ENCODE assay signal across 8 cellular contexts in genomic region chr7:100603697-100604077, GRCh38. TPM values are rescaled to one million over a fixed set of nuclear protein-coding genes. Genes with fewer than 3 reads are reported as not detected.
DNase-seq lines count a peak whose midpoint lies in the region; ATAC-seq and TF ChIP-seq lines count a peak whose summit lies in the region.

No MANE protein-coding gene starts in this region.

- H3K9me3 ChIP-seq in SK-N-SH (no peaks in the 10 kb centered on the region), gastrocnemius medialis (no peaks in the 10 kb centered on the region)

- H3K4me1 ChIP-seq in SK-N-SH (ENCODE audit: control insufficient read depth in 1 of 2, insufficient read depth in 2 of 2, low read depth in 1 of 2, low read length in 1 of 2) (peaks cover 10 to 25% of the 10 kb centered on the region in 2 experiments; a peak in 3 of 4 replicates), gastrocnemius medialis (peaks cover 4 to 13% of the 10 kb centered on the region in 2 donors)

- H3K27ac ChIP-seq in SK-N-SH (ENCODE audit: low read depth in 2 of 2, low read length in 1 of 2) (peak overlapping the region; percentile 69 to 97), gastrocnemius medialis (peak overlapping the region; percentile 74 to 85 (median 77))

- POLR2A ChIA-PET in SK-N-SH (lab: Yijun Ruan, JAX): interaction anchor here (0.6 to 3.7 kb wide), 11 partner anchors 9 to 224 kb away, joined by 3 to 63 read pairs (median 5); partner anchors contain the start of genes FBXO24, GNB2, LRCH4 and MEPCE

- ATAC-seq in gastrocnemius medialis: peak; percentile 5 to 12

- no peaks in the 10 kb centered on the region for H3K9me3 Mint-ChIP-seq in activated CD4-positive, alpha-beta T cell treated with anti-CD3 and anti-CD28 coated beads, Interleukin-2, amount 10 ng/mL, durations not matched to agents 24 days and 14 days

- H3K4me2 ChIP-seq in SK-N-SH: peak overlapping the region; percentile 97

- H3K4me3 ChIP-seq in SK-N-SH (ENCODE audit: low read depth in 2 of 2, low read length in 1 of 2) (peak overlapping the region; percentile 67 to 76), foreskin fibroblast (ENCODE audit: low read depth in 1 of 2, low read length in 2 of 2) (peak overlapping the region; percentile 94 to 99), gastrocnemius medialis (peak overlapping the region; percentile 75 to 99 (median 89))

- intact Hi-C loops in activated CD4-positive, alpha-beta T cell treated with anti-CD3 and anti-CD28 coated beads, Interleukin-2, amount 10 ng/mL, durations not matched to agents 24 days and 14 days (cut with micrococcal nuclease): no loop called here
- intact Hi-C loops in gastrocnemius medialis (cut with DNase I; ENCODE audit: low total_unique reads): loop anchor here (2.0 to 10.0 kb wide), 2 partner anchors 17 to 1471 kb away; partner anchors contain the start of genes FBXO24 and LRCH4

- peaks cover 27 to 32% of the 10 kb centered on the region in 2 experiments for H3K36me3 ChIP-seq in SK-N-SH (replicated peaks in 1 of 2; ENCODE audit: control insufficient read depth in 1 of 2, insufficient read depth in 2 of 2, low read length in 1 of 2)
- H3K36me3 ChIP-seq in gastrocnemius medialis: no peaks in the 10 kb centered on the region

- H3K27ac Mint-ChIP-seq in activated CD4-positive, alpha-beta T cell treated with anti-CD3 and anti-CD28 coated beads, Interleukin-2, amount 10 ng/mL, durations not matched to agents 24 days and 14 days: peak overlapping the region; percentile 85

- peak overlapping the region; percentile 69 for H2AFZ ChIP-seq in SK-N-SH (ENCODE audit: low read depth)

- CTCF ChIA-PET in SK-N-SH (lab: Yijun Ruan, JAX): interaction anchor here (0.7 to 5.4 kb wide), 16 partner anchors 9 to 248 kb away, joined by 3 to 62 read pairs (median 5); partner anchors contain the start of genes FBXO24, LRCH4, MOSPD3 and POP7

- H3K36me3 Mint-ChIP-seq in activated CD4-positive, alpha-beta T cell treated with anti-CD3 and anti-CD28 coated beads, Interleukin-2, amount 10 ng/mL, durations not matched to agents 24 days and 14 days (ENCODE audit: low read depth): no peaks in the 10 kb centered on the region

- H3K27me3 ChIP-seq in SK-N-SH (ENCODE audit: insufficient read depth) (no peaks in the 10 kb centered on the region), gastrocnemius medialis (peaks cover 0 to 15% (median 8%) of the 10 kb centered on the region in 3 donors)

- TF ChIP-seq EP300 in SK-N-SH (IDR thresholded peaks at IDR 0.05; ENCODE audit: borderline replicate concordance in 1 of 2, low read depth in 1 of 2, low read length in 1 of 2): no peak

- peaks cover 18% of the 10 kb centered on the region for H3K79me2 ChIP-seq in SK-N-SH (ENCODE audit: insufficient read depth)

- peaks cover 21% of the 10 kb centered on the region for H3K4me1 Mint-ChIP-seq in activated CD4-positive, alpha-beta T cell treated with anti-CD3 and anti-CD28 coated beads, Interleukin-2, amount 10 ng/mL, durations not matched to agents 24 days and 14 days

- TF ChIP-seq RAD21 in SK-N-SH (IDR thresholded peaks at IDR 0.05; ENCODE audit: low read length): no peak

- H3K4me3 Mint-ChIP-seq in activated CD4-positive, alpha-beta T cell treated with anti-CD3 and anti-CD28 coated beads, Interleukin-2, amount 10 ng/mL, durations not matched to agents 24 days and 14 days: peak overlapping the region; percentile 88

- no peak for TF ChIP-seq CTCF in SK-N-SH (IDR thresholded peaks at IDR 0.05)
- TF ChIP-seq CTCF in foreskin fibroblast (IDR thresholded peaks at IDR 0.05; ENCODE audit: low read depth, low read length): no peak
- no peak for TF ChIP-seq CTCF in gastrocnemius medialis (IDR thresholded peaks at IDR 0.05 in 4 of 5, conservative IDR thresholded peaks at IDR 0.05 in 1 of 5)

- DNase-seq in activated CD4-positive, alpha-beta T cell treated with anti-CD3 and anti-CD28 coated beads, Interleukin-2, amount 10 ng/mL, durations not matched to agents 24 days and 14 days: no peak
- no peak for DNase-seq in activated CD4-positive, alpha-beta T cell treated with anti-CD3 and anti-CD28 coated beads, Interleukin-2, amount 50 U/mL, for 4 hours
- no peak for DNase-seq in SK-N-SH
- peak in 1 of 2 donors; percentile 57 for DNase-seq in foreskin fibroblast
- no peak for DNase-seq in gastrocnemius medialis
- no peak for DNase-seq in DMS114 treated with DMSO at 0.1 percent for 48 hours (lab: John Stamatoyannopoulos, UW; ENCODE audit: unreplicated experiment)
- DNase-seq in GDM1 (lab: John Stamatoyannopoulos, UW): no peak
- DNase-seq in GOT3 (lab: John Stamatoyannopoulos, UW): no peak

- peak overlapping the region; percentile 69 for H3K9ac ChIP-seq in SK-N-SH

- TF ChIP-seq POLR2A in gastrocnemius medialis (IDR thresholded peaks at IDR 0.05): peak in 1 of 2 donors; percentile 10

- peaks cover 38% of the 10 kb centered on the region for H3F3A ChIP-seq in SK-N-SH (replicated peaks; ENCODE audit: insufficient read depth)

- 13% methylated on average over 12 of the region's 15 CpGs for WGBS in SK-N-SH (ENCODE audit: low lambda C conversion rate)

- H3K9me2 ChIP-seq in SK-N-SH: no peaks in the 10 kb centered on the region

- no peaks in the 10 kb centered on the region for H4K20me1 ChIP-seq in SK-N-SH (ENCODE audit: insufficient read depth)

- in situ Hi-C loops in gastrocnemius medialis (cut with MboI; ENCODE audit: low sequenced_read_pairs in 4 of 4): no loop called here

- H3K27me3 Mint-ChIP-seq in activated CD4-positive, alpha-beta T cell treated with anti-CD3 and anti-CD28 coated beads, Interleukin-2, amount 10 ng/mL, durations not matched to agents 24 days and 14 days: peaks cover 8% of the 10 kb centered on the region

TF ChIP-seq in SK-N-SH, 30 proteins besides CTCF, POLR2A, EP300 and RAD21:
- TF ChIP-seq NFIC (IDR thresholded peaks at IDR 0.05; ENCODE audit: borderline replicate concordance) (no peak), SMC3 (IDR thresholded peaks at IDR 0.05; ENCODE audit: low read depth, low read length) (no peak), CHD2 (IDR thresholded peaks at IDR 0.05; ENCODE audit: low read length, partially characterized antibody) (no peak), JUND (IDR thresholded peaks at IDR 0.05) (no peak), MAX (IDR thresholded peaks at IDR 0.05; ENCODE audit: low read depth) (no peak)
- TF ChIP-seq, protein P1, sequence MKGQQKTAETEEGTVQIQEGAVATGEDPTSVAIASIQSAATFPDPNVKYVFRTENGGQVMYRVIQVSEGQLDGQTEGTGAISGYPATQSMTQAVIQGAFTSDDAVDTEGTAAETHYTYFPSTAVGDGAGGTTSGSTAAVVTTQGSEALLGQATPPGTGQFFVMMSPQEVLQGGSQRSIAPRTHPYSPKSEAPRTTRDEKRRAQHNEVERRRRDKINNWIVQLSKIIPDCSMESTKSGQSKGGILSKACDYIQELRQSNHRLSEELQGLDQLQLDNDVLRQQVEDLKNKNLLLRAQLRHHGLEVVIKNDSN (IDR thresholded peaks at IDR 0.05; ENCODE audit: borderline replicate concordance, low read depth): no peak

RNA-seq across cellular contexts. Expression of gene PCOLCE, which starts 1.5 kb away (rescaled TPM):
- total RNA-seq in activated CD4-positive, alpha-beta T cell treated with anti-CD3 and anti-CD28 coated beads, Interleukin-2, amount 10 ng/mL, durations not matched to agents 24 days and 14 days: 4.8 and 5.0 TPM in 2 replicates
- polyA plus RNA-seq in SK-N-SH (2012; rRNA removed): 190 and 448 TPM in 2 replicates
- polyA plus RNA-seq in SK-N-SH (2012; cell fraction: cytosol; rRNA removed): 153 and 201 TPM in 2 replicates
- polyA plus RNA-seq in SK-N-SH (2012; cell fraction: nucleus; rRNA removed): 1,146 and 1,459 TPM in 2 replicates
- total RNA-seq in gastrocnemius medialis: 10 to 100 TPM in 1 of 4 donors, 1 to 10 TPM in 3; 1.6 to 17.3 (median 5.7) TPM

RNA-seq across cellular contexts. Expression of gene MOSPD3, which starts 8.7 kb away (rescaled TPM):
- 11.3 and 12.1 TPM in 2 replicates for total RNA-seq in activated CD4-positive, alpha-beta T cell treated with anti-CD3 and anti-CD28 coated beads, Interleukin-2, amount 10 ng/mL, durations not matched to agents 24 days and 14 days
- 30.0 and 61.7 TPM in 2 replicates for polyA plus RNA-seq in SK-N-SH (2012; rRNA removed)
- polyA plus RNA-seq in SK-N-SH (2012; cell fraction: cytosol; rRNA removed): 23.2 and 36.6 TPM in 2 replicates
- 81.3 and 91.3 TPM in 2 replicates for polyA plus RNA-seq in SK-N-SH (2012; cell fraction: nucleus; rRNA removed)
- total RNA-seq in gastrocnemius medialis: 1 to 10 TPM; 3.5 to 9.1 (median 4.6) TPM

RNA-seq across cellular contexts. Expression of gene FBXO24, which starts 17.6 kb away (rescaled TPM):
- 0.38 and 0.42 TPM in 2 replicates for total RNA-seq in activated CD4-positive, alpha-beta T cell treated with anti-CD3 and anti-CD28 coated beads, Interleukin-2, amount 10 ng/mL, durations not matched to agents 24 days and 14 days
- 0.71 and 0.94 TPM in 2 replicates for polyA plus RNA-seq in SK-N-SH (2012; rRNA removed)
- polyA plus RNA-seq in SK-N-SH (2012; cell fraction: cytosol; rRNA removed): 0.52 and 0.54 TPM in 2 replicates
- 3.3 and 3.7 TPM in 2 replicates for polyA plus RNA-seq in SK-N-SH (2012; cell fraction: nucleus; rRNA removed)
- not detected for total RNA-seq in gastrocnemius medialis

RNA-seq across cellular contexts. Expression of gene LRCH4, which starts 17.8 kb away (rescaled TPM):
- 86.0 and 89.2 TPM in 2 replicates for total RNA-seq in activated CD4-positive, alpha-beta T cell treated with anti-CD3 and anti-CD28 coated beads, Interleukin-2, amount 10 ng/mL, durations not matched to agents 24 days and 14 days
- polyA plus RNA-seq in SK-N-SH (2012; rRNA removed): 24.2 and 29.8 TPM in 2 replicates
- 6.4 and 8.9 TPM in 2 replicates for polyA plus RNA-seq in SK-N-SH (2012; cell fraction: cytosol; rRNA removed)
- polyA plus RNA-seq in SK-N-SH (2012; cell fraction: nucleus; rRNA removed): 189 and 213 TPM in 2 replicates
- total RNA-seq in gastrocnemius medialis: 100 to 1,000 TPM in 1 of 4 donors, 10 to 100 TPM in 3; 71.1 to 105 (median 89.0) TPM

RNA-seq across cellular contexts. Expression of gene SAP25, which starts 30.0 kb away (rescaled TPM):
- total RNA-seq in activated CD4-positive, alpha-beta T cell treated with anti-CD3 and anti-CD28 coated beads, Interleukin-2, amount 10 ng/mL, durations not matched to agents 24 days and 14 days: 9.2 and 11.3 TPM in 2 replicates
- polyA plus RNA-seq in SK-N-SH (2012; rRNA removed): 1.0 and 1.2 TPM in 2 replicates
- 0.18 TPM in 1 of 2 replicates, not detected in the other for polyA plus RNA-seq in SK-N-SH (2012; cell fraction: cytosol; rRNA removed)
- polyA plus RNA-seq in SK-N-SH (2012; cell fraction: nucleus; rRNA removed): 8.7 and 22.8 TPM in 2 replicates
- under 1 TPM in 1 of 4 donors, not detected in 3; 0.49 TPM for total RNA-seq in gastrocnemius medialis
